In genomic region chr14:61177279-61178225, GRCh38 we compare ENCODE assay signal across 10 cellular contexts.
DNase-seq lines count a peak whose midpoint lies in the region; ATAC-seq and TF ChIP-seq lines count a peak whose summit lies in the region.
"Had no signal": no experiment of that assay in that cellular context is flagged by ENCODE, and none has a peak within 500 bp of the region (broad histone marks: within the 10 kb centered on the region; RNA-seq: fewer than 3 reads in every experiment).

No MANE protein-coding gene starts in this region.

- no peak for ATAC-seq in central memory CD8-positive, alpha-beta T cell (replicated peaks; ENCODE audit: extremely low read depth, poor library complexity, severe bottlenecking)
- ATAC-seq in HG02970 (IDR thresholded peaks at IDR 0.05; ENCODE audit: low FRiP score, unreplicated experiment) = no peak

- TF ChIP-seq CTCF in PC-9 (conservative IDR thresholded peaks at IDR 0.05) (no peak), GM10248 (IDR thresholded peaks at IDR 0.05; ENCODE audit: control extremely low read depth, extremely low read depth, low read depth, missing control alignments) (no peak)

- peak overlapping the region; percentile 72 for H3K4me3 Mint-ChIP-seq in activated CD4-positive, alpha-beta T cell treated with anti-CD3 and anti-CD28 coated beads, Interleukin-2, amount 10 ng/mL, durations not matched to agents 24 days and 14 days
- H3K4me3 Mint-ChIP-seq in central memory CD8-positive, alpha-beta T cell = peak overlapping the region; percentile 36

- H3K36me3 Mint-ChIP-seq in activated CD4-positive, alpha-beta T cell treated with anti-CD3 and anti-CD28 coated beads, Interleukin-2, amount 10 ng/mL, durations not matched to agents 24 days and 14 days (ENCODE audit: low read depth) = peaks cover 2% of the 10 kb centered on the region
- peaks cover 4% of the 10 kb centered on the region for H3K36me3 Mint-ChIP-seq in central memory CD8-positive, alpha-beta T cell (ENCODE audit: insufficient read depth)

- no peaks in the 10 kb centered on the region for H3K27me3 Mint-ChIP-seq in activated CD4-positive, alpha-beta T cell treated with anti-CD3 and anti-CD28 coated beads, Interleukin-2, amount 10 ng/mL, durations not matched to agents 24 days and 14 days
- peaks cover 39% of the 10 kb centered on the region for H3K27me3 Mint-ChIP-seq in central memory CD8-positive, alpha-beta T cell

- H3K27me3 ChIP-seq in PC-9 (ENCODE audit: insufficient read depth, low read depth) (no peaks in the 10 kb centered on the region), skeletal muscle satellite cell (ENCODE audit: control insufficient read depth, insufficient read depth, low read length) (no peaks in the 10 kb centered on the region)
- H3K27me3 ChIP-seq: left lung had no signal

- POLR2A ChIA-PET in PC-9 (lab: Charles Lee; ENCODE audit: unreplicated experiment) (interaction anchor here (0.6 to 1.0 kb wide), 4 partner anchors 144 to 455 kb away, joined by 4 to 10 read pairs (median 8); partner anchors contain the start of gene SIX4), GM10248 (lab: Yijun Ruan, JAX) (no interaction called here)

- H3K79me2 ChIP-seq in PC-9 (ENCODE audit: low read depth) = no peaks in the 10 kb centered on the region

- H3K9me3 Mint-ChIP-seq in activated CD4-positive, alpha-beta T cell treated with anti-CD3 and anti-CD28 coated beads, Interleukin-2, amount 10 ng/mL, durations not matched to agents 24 days and 14 days = peaks cover 16% of the 10 kb centered on the region
- no peaks in the 10 kb centered on the region for H3K9me3 Mint-ChIP-seq in central memory CD8-positive, alpha-beta T cell

- intact Hi-C loops in activated CD4-positive, alpha-beta T cell treated with anti-CD3 and anti-CD28 coated beads, Interleukin-2, amount 10 ng/mL, durations not matched to agents 24 days and 14 days (cut with micrococcal nuclease) = loop anchor here (1.0 to 5.0 kb wide), 3 partner anchors 70 to 424 kb away; no protein-coding TSS in a partner anchor
- intact Hi-C loops in PC-9 (cut with micrococcal nuclease; ENCODE audit: unreplicated experiment) = loop anchor here (1.0 to 5.0 kb wide), 5 partner anchors 11 to 530 kb away; partner anchors contain the start of genes SIX1 and SIX4

- peak overlapping the region; percentile 86 for H3K9ac ChIP-seq in skeletal muscle satellite cell (ENCODE audit: low read depth, low read length)

- peaks cover 37% of the 10 kb centered on the region for H3K4me1 Mint-ChIP-seq in activated CD4-positive, alpha-beta T cell treated with anti-CD3 and anti-CD28 coated beads, Interleukin-2, amount 10 ng/mL, durations not matched to agents 24 days and 14 days
- H3K4me1 Mint-ChIP-seq in central memory CD8-positive, alpha-beta T cell = peaks cover 10% of the 10 kb centered on the region

- H3K4me1 ChIP-seq in PC-9 (replicated peaks; ENCODE audit: insufficient read depth) (peaks cover 47% of the 10 kb centered on the region), skeletal muscle satellite cell (ENCODE audit: control insufficient read depth, insufficient read depth, low read length) (peaks cover 51% of the 10 kb centered on the region)
- H3K4me1 ChIP-seq: left lung had no signal

- peak overlapping the region; percentile 49 for H2AFZ ChIP-seq in PC-9

- peaks cover 28% of the 10 kb centered on the region for H3F3A ChIP-seq in PC-9 (ENCODE audit: insufficient read depth, low read depth)

- peak overlapping the region; percentile 98 for H3K27ac ChIP-seq in PC-9
- H3K27ac ChIP-seq: left lung had no signal

- DNase-seq in activated CD4-positive, alpha-beta T cell treated with anti-CD3 and anti-CD28 coated beads, Interleukin-2, amount 10 ng/mL, durations not matched to agents 24 days and 14 days = no peak
- DNase-seq in activated CD4-positive, alpha-beta T cell treated with anti-CD3 and anti-CD28 coated beads, Interleukin-2, amount 50 U/mL, for 1 hour = no peak
- DNase-seq in PC-9 (peak; percentile 47 to 80), GM10248 (ENCODE audit: extremely low spot score) (no peak), HT-29 (ENCODE audit: low spot score) (no peak)
- DNase-seq in central memory CD8-positive, alpha-beta T cell (ENCODE audit: low spot score in 2 of 2) = no peak
- DNase-seq: GOT3, left lung had no signal

- no TSS peak for BruUV-seq in PC-9 (replicated peaks; lab: Mats Ljungman, UMichigan)

- no peaks in the 10 kb centered on the region for H4K20me1 ChIP-seq in PC-9 (ENCODE audit: insufficient read depth)

- H3K4me2 ChIP-seq in PC-9 (peak overlapping the region; percentile 86), skeletal muscle satellite cell (ENCODE audit: low read length) (peak overlapping the region; percentile 66)

- no peaks in the 10 kb centered on the region for H3K9me2 ChIP-seq in PC-9 (ENCODE audit: insufficient read depth)

- no peaks in the 10 kb centered on the region for H3K9me3 ChIP-seq in PC-9 (ENCODE audit: insufficient read depth, low read depth)
- no peaks in the 10 kb centered on the region for H3K9me3 ChIP-seq in skeletal muscle satellite cell (replicated peaks; ENCODE audit: low read length)
- H3K9me3 ChIP-seq: left lung had no signal

- peak overlapping the region; percentile 50 for H3K4me3 ChIP-seq in PC-9
- H3K4me3 ChIP-seq in skeletal muscle satellite cell (ENCODE audit: low read length) = peak overlapping the region; percentile 23
- H3K4me3 ChIP-seq: left lung had no signal

- H3K36me3 ChIP-seq in PC-9 (ENCODE audit: low read depth) (no peaks in the 10 kb centered on the region), skeletal muscle satellite cell (ENCODE audit: insufficient read depth, low read length) (no peaks in the 10 kb centered on the region)
- H3K36me3 ChIP-seq: left lung had no signal

- peak overlapping the region; percentile 87 for H3K27ac Mint-ChIP-seq in activated CD4-positive, alpha-beta T cell treated with anti-CD3 and anti-CD28 coated beads, Interleukin-2, amount 10 ng/mL, durations not matched to agents 24 days and 14 days
- H3K27ac Mint-ChIP-seq in central memory CD8-positive, alpha-beta T cell (ENCODE audit: low read depth) = no peak overlapping the region

- CTCF ChIA-PET in PC-9 (lab: Charles Lee) = interaction anchor here (0.7 to 1.0 kb wide), 4 partner anchors 74 to 528 kb away, joined by 3 to 10 read pairs (median 6); no protein-coding TSS in a partner anchor
- CTCF ChIA-PET in GM10248 (lab: Yijun Ruan, JAX) = interaction anchor here (1.3 kb wide), 1 partner anchor 8 kb away, joined by 4 read pairs; no protein-coding TSS in a partner anchor

Comparison
In these comparisons a context has a peak if more than half of its experiments do, and no peak if none do; other contexts are left out.
1. DNase-seq: peak in PC-9 (2 of 2); none in activated CD4-positive, alpha-beta T cell treated with anti-CD3 and anti-CD28 coated beads, Interleukin-2, amount 10 ng/mL, durations not matched to agents 24 days and 14 days (single experiment), activated CD4-positive, alpha-beta T cell treated with anti-CD3 and anti-CD28 coated beads, Interleukin-2, amount 50 U/mL, for 1 hour (single experiment), central memory CD8-positive, alpha-beta T cell (0 of 2), GM10248 (single experiment) and HT-29 (single experiment).